ENCODE assay signal across 8 cellular contexts in the genomic region with DNA sequence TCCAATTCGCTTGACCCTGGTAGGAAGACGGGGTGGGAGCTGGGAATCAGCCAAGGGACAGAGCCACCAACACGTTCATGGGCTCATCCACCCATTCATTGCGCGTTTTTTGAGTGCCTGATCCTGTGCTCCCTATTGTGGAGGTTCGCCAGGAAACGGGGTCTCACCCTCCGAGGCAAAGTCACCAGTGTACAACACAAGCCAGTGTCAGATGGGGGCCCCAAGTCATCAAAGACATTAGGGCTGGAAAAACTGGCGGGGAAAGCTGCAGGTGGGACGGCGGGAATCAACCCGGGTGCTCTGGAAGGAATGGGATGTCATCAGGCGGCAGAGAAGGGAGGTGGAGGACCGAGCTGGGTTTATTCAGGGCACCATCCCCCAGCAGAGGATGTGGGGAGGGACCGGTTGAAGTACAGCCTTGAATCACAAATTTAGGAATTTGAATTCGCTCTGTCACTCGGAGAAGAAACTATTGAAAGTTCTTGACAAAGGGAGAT. TPM values are rescaled to one million over a fixed set of nuclear protein-coding genes. Genes with fewer than 3 reads are reported as not detected.
A peak's percentile ranks its signal among the peaks of the same experiment; 100 is the strongest.
DNase-seq lines count a peak whose midpoint lies in the region; ATAC-seq and TF ChIP-seq lines count a peak whose summit lies in the region.

No MANE protein-coding gene starts in this region.

- H3K36me3 Mint-ChIP-seq in CD4-positive, CD25-positive, alpha-beta regulatory T cell: peaks cover 3% of the 10 kb centered on the region
- H3K36me3 Mint-ChIP-seq in T-helper 17 cell (ENCODE audit: low read depth): peaks cover 2% of the 10 kb centered on the region

- H3K4me3 Mint-ChIP-seq in CD4-positive, CD25-positive, alpha-beta regulatory T cell: peak overlapping the region in 3 of 4 donors; percentile 28 to 71 (median 65)
- peak overlapping the region; percentile 76 for H3K4me3 Mint-ChIP-seq in T-helper 17 cell

- peak overlapping the region; percentile 100 for H2AFZ ChIP-seq in neuron (ENCODE audit: low read depth, low read length)

- no peak overlapping the region for H3K4me3 ChIP-seq in CD4-positive, CD25-positive, alpha-beta regulatory T cell (ENCODE audit: low read depth, low read length)
- peak overlapping the region; percentile 54 for H3K4me3 ChIP-seq in neuron (ENCODE audit: low read length)

- no peak for ATAC-seq in CD4-positive, CD25-positive, alpha-beta regulatory T cell (ENCODE audit: low read depth in 2 of 2)
- ATAC-seq in T-helper 17 cell (no peak), foreskin keratinocyte (no peak), GM19455 (IDR thresholded peaks at IDR 0.05; ENCODE audit: unreplicated experiment) (no peak)

- H3K27me3 ChIP-seq in CD4-positive, CD25-positive, alpha-beta regulatory T cell (ENCODE audit: control insufficient read depth, insufficient read depth, low read length): peaks cover 8% of the 10 kb centered on the region
- H3K27me3 ChIP-seq in foreskin keratinocyte (peaks cover 15% of the 10 kb centered on the region), neuron (ENCODE audit: insufficient read depth, low read length) (peaks cover 30% of the 10 kb centered on the region)

- H3K27ac ChIP-seq in CD4-positive, CD25-positive, alpha-beta regulatory T cell (ENCODE audit: insufficient read depth, low read length, poor library complexity, severe bottlenecking): no peak overlapping the region
- H3K27ac ChIP-seq in foreskin keratinocyte: peak overlapping the region; percentile 12

- peaks cover 25% of the 10 kb centered on the region for H3K4me1 ChIP-seq in CD4-positive, CD25-positive, alpha-beta regulatory T cell (ENCODE audit: control insufficient read depth, insufficient read depth, low read length, poor library complexity, severe bottlenecking)
- no peaks in the 10 kb centered on the region for H3K4me1 ChIP-seq in foreskin keratinocyte
- H3K4me1 ChIP-seq in neuron (ENCODE audit: insufficient read depth, low read length): peaks cover 8% of the 10 kb centered on the region

- H3K9me3 Mint-ChIP-seq in CD4-positive, CD25-positive, alpha-beta regulatory T cell: peaks cover 0 to 1% (median 0%) of the 10 kb centered on the region in 7 donors

- DNase-seq in CD4-positive, CD25-positive, alpha-beta regulatory T cell: no peak
- DNase-seq in T-helper 17 cell: no peak
- DNase-seq in foreskin keratinocyte: no peak
- DNase-seq in NK-92 (lab: John Stamatoyannopoulos, UW; ENCODE audit: unreplicated experiment): no peak
- no peak for DNase-seq in NCI-H345 treated with DMSO at 0.1 percent for 48 hours (lab: John Stamatoyannopoulos, UW; ENCODE audit: unreplicated experiment)
- no peak for DNase-seq in activated effector memory CD4-positive, alpha-beta T cell treated with anti-CD3 and anti-CD28 coated beads, Interleukin-2, amount 50 U/mL, for 16 hours

- H3K27ac Mint-ChIP-seq in CD4-positive, CD25-positive, alpha-beta regulatory T cell: peak overlapping the region in 1 of 3 donors; percentile 31
- H3K27ac Mint-ChIP-seq in T-helper 17 cell: peak overlapping the region; percentile 78

- TF ChIP-seq CTCF in foreskin keratinocyte (conservative IDR thresholded peaks at IDR 0.05): no peak

- peaks cover 55% of the 10 kb centered on the region for H3K27me3 Mint-ChIP-seq in CD4-positive, CD25-positive, alpha-beta regulatory T cell
- H3K27me3 Mint-ChIP-seq in T-helper 17 cell: peaks cover 32% of the 10 kb centered on the region

- peaks cover 5 to 27% (median 20%) of the 10 kb centered on the region in 4 donors for H3K4me1 Mint-ChIP-seq in CD4-positive, CD25-positive, alpha-beta regulatory T cell
- peaks cover 23% of the 10 kb centered on the region for H3K4me1 Mint-ChIP-seq in T-helper 17 cell

- no peaks in the 10 kb centered on the region for H3K9me3 ChIP-seq in CD4-positive, CD25-positive, alpha-beta regulatory T cell (ENCODE audit: control insufficient read depth in 2 of 2, low read length in 2 of 2)
- H3K9me3 ChIP-seq in T-helper 17 cell (ENCODE audit: control insufficient read depth, low read length, poor library complexity, severe bottlenecking): no peaks in the 10 kb centered on the region
- H3K9me3 ChIP-seq in neuron (ENCODE audit: low read length): no peaks in the 10 kb centered on the region

- H3K36me3 ChIP-seq in CD4-positive, CD25-positive, alpha-beta regulatory T cell (ENCODE audit: control insufficient read depth, insufficient read depth, low read length): no peaks in the 10 kb centered on the region
- H3K36me3 ChIP-seq in neuron (ENCODE audit: insufficient read depth, low read length): no peaks in the 10 kb centered on the region

RNA-seq across cellular contexts. Expression of a gene that starts 0.7 kb away (rescaled TPM):
- 0.10 TPM for total RNA-seq in CD4-positive, CD25-positive, alpha-beta regulatory T cell
- not detected for polyA plus RNA-seq in CD4-positive, CD25-positive, alpha-beta regulatory T cell
- 1 to 10 TPM in 1 of 2 donors, under 1 TPM in 1; 0.45 to 2.6 TPM for total RNA-seq in T-helper 17 cell
- 8.5 and 17.5 TPM in 2 replicates for total RNA-seq in foreskin keratinocyte
- polyA plus RNA-seq in foreskin keratinocyte: 3.4 and 5.6 TPM in 2 replicates
